Comparison of ENCODE assay signal across 30 cellular contexts in genomic region chr6:70652216-70652615, GRCh38.
"Had no signal": no experiment of that assay in that cellular context is flagged by ENCODE, and none has a peak within 500 bp of the region (broad histone marks: within the 10 kb centered on the region; RNA-seq: fewer than 3 reads in every experiment).

No MANE protein-coding gene starts in this region.

- H3K27ac Mint-ChIP-seq: mesothelial cell of epicardium, naive B cell, nephron, neural progenitor cell, progenitor cell of endocrine pancreas had no signal

- ATAC-seq: foreskin keratinocyte, heart right ventricle, mucosa of descending colon, sciatic nerve had no signal

- H3K36me3 ChIP-seq: esophagus muscularis mucosa, heart right ventricle, neural progenitor cell, stomach, thyroid gland, vagina had no signal

- H3K4me3 Mint-ChIP-seq: immature natural killer cell, mesothelial cell of epicardium, naive B cell, nephron, neural progenitor cell had no signal

- DNase-seq: dermis blood vessel endothelial cell; effector memory CD4-positive, alpha-beta T cell; foreskin keratinocyte; glutamatergic neuron; heart right ventricle; hypothalamus; immature natural killer cell; islet precursor cell; kidney glomerular epithelial cell; mesenchymal stem cell; mucosa of descending colon; naive B cell; stimulated activated CD4-positive, alpha-beta T cell treated with anti-CD3 and anti-CD28 coated beads, Interleukin-12 subunit alpha, Interleukin-12 subunit beta, amount 100 ng/mL, for 4 hours; stimulated activated CD4-positive, alpha-beta T cell treated with anti-CD3 and anti-CD28 coated beads, Interleukin-2, amount 100 ng/mL, for 24 hours; stimulated activated CD4-positive, alpha-beta T cell treated with anti-CD3 and anti-CD28 coated beads, Interleukin-4, amount 100 ng/mL, for 24 hours; stimulated activated naive CD4-positive, alpha-beta T cell treated with Interleukin-2 at 50 U/mL for 16 hours; stomach; thyroid gland; trophoblast cell had no signal

- H3K27ac ChIP-seq: coronary artery, esophagus muscularis mucosa, foreskin keratinocyte, heart right ventricle, neural progenitor cell, parathyroid adenoma, stomach, thyroid gland, vagina had no signal

- H3K9me3 Mint-ChIP-seq: immature natural killer cell; mesothelial cell of epicardium; naive B cell; nephron; neural progenitor cell; stimulated activated effector memory CD8-positive, alpha-beta T cell treated with anti-CD3 and anti-CD28 coated beads, Interleukin-12 subunit alpha, Interleukin-12 subunit beta, amount 100 ng/mL, for 72 hours had no signal

- H3K27me3 Mint-ChIP-seq: naive B cell, progenitor cell of endocrine pancreas had no signal

- H3K4me3 ChIP-seq: coronary artery, esophagus muscularis mucosa, heart right ventricle, mucosa of descending colon, neural progenitor cell, smooth muscle cell, stomach, thyroid gland, vagina had no signal

- H3K36me3 Mint-ChIP-seq: immature natural killer cell; mesothelial cell of epicardium; naive B cell; neural progenitor cell; stimulated activated effector memory CD8-positive, alpha-beta T cell treated with anti-CD3 and anti-CD28 coated beads, Interleukin-12 subunit alpha, Interleukin-12 subunit beta, amount 100 ng/mL, for 72 hours had no signal

- H3K9me3 ChIP-seq: esophagus muscularis mucosa, heart right ventricle, mucosa of descending colon, stomach, thyroid gland, vagina had no signal

- H3K4me1 Mint-ChIP-seq: mesothelial cell of epicardium, naive B cell, nephron had no signal

- H3K4me1 ChIP-seq: esophagus muscularis mucosa, foreskin keratinocyte, heart right ventricle, neural progenitor cell, parathyroid adenoma, stomach, thyroid gland, vagina had no signal

- H3K27me3 ChIP-seq: esophagus muscularis mucosa, foreskin keratinocyte, heart right ventricle, neural progenitor cell, stomach, thyroid gland, vagina had no signal
